Comparison of ENCODE assay signal across 8 cellular contexts in the genomic region with DNA sequence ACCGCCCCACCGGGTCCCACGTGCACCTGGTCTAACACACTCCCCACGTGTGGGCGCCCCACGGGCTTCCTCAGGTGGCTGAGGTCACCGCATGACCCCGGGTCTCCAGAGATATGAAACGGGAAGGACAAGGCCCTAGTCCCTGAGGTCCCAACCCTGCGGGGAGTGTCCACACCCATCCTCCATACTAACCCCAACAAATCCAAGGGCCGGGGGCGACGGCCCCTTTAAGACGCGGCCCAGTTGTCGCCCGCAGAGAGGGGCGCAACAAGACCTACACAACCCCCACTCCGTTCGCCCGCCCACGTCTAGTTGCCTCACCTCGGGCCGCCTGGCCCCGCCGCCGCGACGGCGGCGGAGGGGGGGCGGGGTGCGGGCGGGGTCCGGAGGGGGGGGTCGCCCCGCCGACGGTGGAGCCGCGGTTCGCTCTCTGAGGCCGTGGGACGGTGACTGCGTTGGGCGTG. TPM values are rescaled to one million over a fixed set of nuclear protein-coding genes. Genes with fewer than 3 reads are reported as not detected.
A peak's percentile ranks its signal among the peaks of the same experiment; 100 is the strongest.
DNase-seq lines count a peak whose midpoint lies in the region; ATAC-seq, FAIRE-seq and TF ChIP-seq lines count a peak whose summit lies in the region.

No MANE protein-coding gene starts in this region.

- peak overlapping the region; percentile 89 to 95 (median 90) for H3K4me3 ChIP-seq in endothelial cell of umbilical vein (replicated peaks in 1 of 3; ENCODE audit: insufficient read depth in 1 of 3, low read depth in 1 of 3, low read length in 3 of 3)
- peak overlapping the region; percentile 60 for H3K4me3 ChIP-seq in mucosa of stomach (ENCODE audit: low read length)

- dilution Hi-C loops in endothelial cell of umbilical vein (cut with MboI; ENCODE audit: extremely low pct_ligation_motif_present, low sequenced_read_pairs): no loop called here

- H3K9me1 ChIP-seq in endothelial cell of umbilical vein (replicated peaks; ENCODE audit: control insufficient read depth, extremely low read depth, insufficient read depth, low read length): no peaks in the 10 kb centered on the region

- CTCF ChIA-PET in endothelial cell of umbilical vein (lab: Charles Lee): interaction anchor here (0.6 to 1.3 kb wide), 7 partner anchors 10 to 211 kb away, joined by 3 to 5 read pairs (median 3); no protein-coding TSS in a partner anchor

- H2AFZ ChIP-seq in endothelial cell of umbilical vein (ENCODE audit: low read depth, low read length): peak overlapping the region; percentile 56

- H4K20me1 ChIP-seq in endothelial cell of umbilical vein (replicated peaks; ENCODE audit: control insufficient read depth, extremely low read depth, insufficient read depth, low read length): no peaks in the 10 kb centered on the region

- no peak for TF ChIP-seq CTCF in endothelial cell of umbilical vein (IDR thresholded peaks at IDR 0.05; ENCODE audit: extremely low read depth in 1 of 2, insufficient read depth in 1 of 2, low read depth in 1 of 2, low read length in 2 of 2)

- FAIRE-seq in endothelial cell of umbilical vein (lab: Jason Lieb, UNC): no peak

- no peaks in the 10 kb centered on the region for H3K9me3 ChIP-seq in endothelial cell of umbilical vein (replicated peaks; ENCODE audit: control insufficient read depth, insufficient read depth, low read length)
- H3K9me3 ChIP-seq in mucosa of stomach (ENCODE audit: control insufficient read depth, low read length): no peaks in the 10 kb centered on the region

- H3K36me3 ChIP-seq in endothelial cell of umbilical vein (ENCODE audit: control insufficient read depth in 2 of 2, extremely low read depth in 1 of 2, insufficient read depth in 2 of 2, low read length in 2 of 2) (no peaks in the 10 kb centered on the region), mucosa of stomach (ENCODE audit: control insufficient read depth, insufficient read depth, low read length) (no peaks in the 10 kb centered on the region)

- no peak for TF ChIP-seq POLR2A in endothelial cell of umbilical vein (IDR thresholded peaks at IDR 0.05; ENCODE audit: low read depth, low read length)

- DNase-seq in NCI-H2081 (lab: John Stamatoyannopoulos, UW) (peak; percentile 35 to 70), NCI-H2081 treated with DMSO at 0.1 percent for 48 hours (lab: John Stamatoyannopoulos, UW) (no peak), NCI-H526 treated with DMSO at 0.1 percent for 48 hours (lab: John Stamatoyannopoulos, UW) (peak; percentile 39), endothelial cell of umbilical vein (ENCODE audit: low read depth, low spot score) (peak; percentile 51)
- peak; percentile 34 for DNase-seq in activated CD8-positive, alpha-beta memory T cell treated with anti-CD3 and anti-CD28 coated beads, Interleukin-2, amount 50 U/mL, for 1 hour (ENCODE audit: extremely low read depth)
- DNase-seq in stimulated activated CD8-positive, alpha-beta memory T cell treated with anti-CD3 and anti-CD28 coated beads, Interleukin-7, amount 100 ng/mL, for 24 hours (ENCODE audit: low read depth): peak; percentile 55

- intact Hi-C loops in endothelial cell of umbilical vein (cut with micrococcal nuclease): loop anchor here (1.0 to 10.0 kb wide), 6 partner anchors 11 to 217 kb away; partner anchors contain the start of genes CHP1, NUSAP1 and OIP5

- BruUV-seq in endothelial cell of umbilical vein (replicated peaks; lab: Mats Ljungman, UMichigan): no TSS peak

- peaks cover 49% of the 10 kb centered on the region for H3K79me2 ChIP-seq in endothelial cell of umbilical vein (ENCODE audit: control insufficient read depth, insufficient read depth, low read length)

- H3K9ac ChIP-seq in endothelial cell of umbilical vein (replicated peaks; ENCODE audit: extremely low read depth, insufficient read depth, low read length) (peak overlapping the region; percentile 99), mucosa of stomach (ENCODE audit: low read length) (peak overlapping the region; percentile 90)

- H3K4me2 ChIP-seq in endothelial cell of umbilical vein (ENCODE audit: insufficient read depth, low read length): peak overlapping the region; percentile 76

- H3K27me3 ChIP-seq in endothelial cell of umbilical vein (ENCODE audit: control insufficient read depth in 2 of 2, insufficient read depth in 2 of 2, low read length in 2 of 2) (no peaks in the 10 kb centered on the region), mucosa of stomach (ENCODE audit: control insufficient read depth, insufficient read depth, low read length) (no peaks in the 10 kb centered on the region)

- peaks cover 11% of the 10 kb centered on the region for H3K4me1 ChIP-seq in endothelial cell of umbilical vein (ENCODE audit: control insufficient read depth, extremely low read depth, insufficient read depth, low read length)
- peaks cover 4% of the 10 kb centered on the region for H3K4me1 ChIP-seq in mucosa of stomach (ENCODE audit: control insufficient read depth, insufficient read depth, low read length)

- peak overlapping the region; percentile 96 for H3K27ac ChIP-seq in endothelial cell of umbilical vein (ENCODE audit: insufficient read depth, low read depth, low read length)

- ATAC-seq in HG02870 (IDR thresholded peaks at IDR 0.05; ENCODE audit: unreplicated experiment): peak; percentile 43

- POLR2A ChIA-PET in endothelial cell of umbilical vein (lab: Charles Lee): interaction anchor here (0.6 to 1.5 kb wide), 4 partner anchors 11 to 210 kb away, joined by 3 to 5 read pairs (median 4); no protein-coding TSS in a partner anchor

TF ChIP-seq in endothelial cell of umbilical vein, 7 proteins besides CTCF, POLR2A, EP300 and RAD21:
- TF ChIP-seq POLR2AphosphoS5 (IDR thresholded peaks at IDR 0.05; ENCODE audit: insufficient read depth, low read depth, low read length) (no peak), EZH2 (IDR thresholded peaks at IDR 0.05; ENCODE audit: borderline replicate concordance, low read depth, low read length, severe bottlenecking) (no peak), JUN (IDR thresholded peaks at IDR 0.05; ENCODE audit: borderline replicate concordance, insufficient read depth, insufficient read length, low read depth) (no peak), MYC (IDR thresholded peaks at IDR 0.05; ENCODE audit: low read depth, low read length) (peak; percentile 84), FOS (IDR thresholded peaks at IDR 0.05; ENCODE audit: borderline replicate concordance, insufficient read depth, low read length) (no peak), GATA2 (IDR thresholded peaks at IDR 0.05; ENCODE audit: insufficient read depth, insufficient read length, low read depth, low read length) (no peak)
- TF ChIP-seq, protein P1, sequence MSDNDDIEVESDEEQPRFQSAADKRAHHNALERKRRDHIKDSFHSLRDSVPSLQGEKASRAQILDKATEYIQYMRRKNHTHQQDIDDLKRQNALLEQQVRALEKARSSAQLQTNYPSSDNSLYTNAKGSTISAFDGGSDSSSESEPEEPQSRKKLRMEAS (IDR thresholded peaks at IDR 0.05; ENCODE audit: insufficient read depth, insufficient read length): peak; percentile 82

RNA-seq across cellular contexts. Expression of gene INO80, which starts 0.4 kb away (rescaled TPM):
- total RNA-seq in endothelial cell of umbilical vein: 22.9 and 29.1 TPM in 2 replicates
- polyA plus RNA-seq in endothelial cell of umbilical vein: 4.4 and 5.7 TPM in 2 replicates
- 7.0 and 8.0 TPM in 2 replicates for polyA plus RNA-seq in endothelial cell of umbilical vein (2011; cell fraction: cytosol; rRNA removed)
- polyA plus RNA-seq in endothelial cell of umbilical vein (2011; cell fraction: nucleus; rRNA removed): 17.3 and 17.8 TPM in 2 replicates
- 8.6 and 12.8 TPM in 2 replicates for polyA plus RNA-seq in endothelial cell of umbilical vein (2012)
- 19.1 and 28.5 TPM in 2 replicates for polyA minus RNA-seq in endothelial cell of umbilical vein
- polyA minus RNA-seq in endothelial cell of umbilical vein (2011; cell fraction: cytosol; rRNA and poly(A)+ RNA removed): 15.7 TPM
- 27.5 and 30.5 TPM in 2 replicates for polyA minus RNA-seq in endothelial cell of umbilical vein (2011; cell fraction: nucleus; rRNA and poly(A)+ RNA removed)
